Comparison of ENCODE assay signal across 11 cellular contexts in the genomic region with DNA sequence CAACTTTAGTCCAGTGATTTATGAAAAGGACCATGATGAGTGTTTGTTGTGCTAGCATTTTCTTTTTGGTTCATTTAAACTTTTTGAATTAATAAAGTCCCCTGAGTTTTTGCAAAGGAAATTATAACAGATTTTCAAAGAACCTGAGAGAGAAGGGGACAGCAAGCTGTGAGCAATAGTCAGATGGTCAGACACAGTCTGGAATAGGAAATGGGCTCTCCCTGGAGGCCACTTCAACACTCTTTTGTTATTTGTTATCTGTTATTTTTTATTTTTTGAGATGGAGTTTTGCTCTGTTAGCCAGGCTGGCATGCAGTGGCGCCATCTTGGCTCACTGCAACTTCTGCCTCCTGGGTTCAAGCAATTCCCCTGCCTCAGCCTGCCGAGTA.
DNase-seq lines count a peak whose midpoint lies in the region; ATAC-seq and TF ChIP-seq lines count a peak whose summit lies in the region.
"Had no signal": no experiment of that assay in that cellular context is flagged by ENCODE, and none has a peak within 500 bp of the region (broad histone marks: within the 10 kb centered on the region; RNA-seq: fewer than 3 reads in every experiment).

No MANE protein-coding gene starts in this region.

- H3K4me1 ChIP-seq in SJSA1 (replicated peaks) (peaks cover 23% of the 10 kb centered on the region), fibroblast of lung (ENCODE audit: control insufficient read depth, extremely low read depth, insufficient read depth, low read length) (peaks cover 14% of the 10 kb centered on the region)

- no peak for TF ChIP-seq CTCF in fibroblast of lung (conservative IDR thresholded peaks at IDR 0.05 in 1 of 2, IDR thresholded peaks at IDR 0.05 in 1 of 2; ENCODE audit: low read depth in 1 of 2, low read length in 2 of 2)
- no peak for TF ChIP-seq CTCF in coronary artery (IDR thresholded peaks at IDR 0.05)

- no peak overlapping the region for H3K4me3 ChIP-seq in SJSA1
- no peak overlapping the region for H3K4me3 ChIP-seq in fibroblast of lung (replicated peaks in 1 of 4; ENCODE audit: control extremely low read depth in 1 of 4, insufficient read depth in 1 of 4, low read depth in 3 of 4, low read length in 4 of 4)
- H3K4me3 ChIP-seq in coronary artery: no peak overlapping the region
- H3K4me3 ChIP-seq: left lung had no signal

- peak overlapping the region; percentile 73 for H3K4me2 ChIP-seq in fibroblast of lung (ENCODE audit: extremely low read depth, insufficient read depth, low read length)

- H3K79me2 ChIP-seq in fibroblast of lung (ENCODE audit: control insufficient read depth, insufficient read depth, low read length): no peaks in the 10 kb centered on the region

- DNase-seq in Daoy (ENCODE audit: low read depth) (peak; percentile 49), SJSA1 (ENCODE audit: low read depth in 1 of 2, low spot score in 2 of 2) (no peak), fibroblast of lung (ENCODE audit: low read depth in 2 of 2) (no peak), sciatic nerve (ENCODE audit: low spot score) (no peak), hepatic stellate cell (ENCODE audit: low spot score) (no peak), iPS-NIHi7 (ENCODE audit: extremely low spot score) (no peak), coronary artery (ENCODE audit: low spot score) (no peak)
- DNase-seq: NCI-H1048, SIG-M5 had no signal

- intact Hi-C loops in sciatic nerve (cut with DNase I): no loop called here

- H3K9me3 ChIP-seq in SJSA1 (replicated peaks): no peaks in the 10 kb centered on the region
- H3K9me3 ChIP-seq in fibroblast of lung (ENCODE audit: control insufficient read depth, insufficient read depth, low read depth, low read length): no peaks in the 10 kb centered on the region
- H3K9me3 ChIP-seq: left lung had no signal

- ATAC-seq in sciatic nerve: peak; percentile 49
- ATAC-seq in HG02588 (IDR thresholded peaks at IDR 0.05; ENCODE audit: unreplicated experiment): no peak

- H3K36me3 ChIP-seq in SJSA1 (peaks cover 25% of the 10 kb centered on the region), fibroblast of lung (ENCODE audit: control insufficient read depth, insufficient read depth, low read length) (no peaks in the 10 kb centered on the region)
- H3K36me3 ChIP-seq: left lung had no signal

- peak overlapping the region; percentile 96 for H3K27ac ChIP-seq in SJSA1
- H3K27ac ChIP-seq in fibroblast of lung (ENCODE audit: insufficient read depth, low read length): peak overlapping the region; percentile 92
- no peak overlapping the region for H3K27ac ChIP-seq in coronary artery

- H3K9ac ChIP-seq in fibroblast of lung (ENCODE audit: insufficient read depth, low read length): no peak overlapping the region

- no peak overlapping the region for H2AFZ ChIP-seq in fibroblast of lung (ENCODE audit: low read length)

- no peaks in the 10 kb centered on the region for H4K20me1 ChIP-seq in fibroblast of lung (ENCODE audit: control insufficient read depth, extremely low read depth, insufficient read depth, low read length)

- H3K27me3 ChIP-seq in SJSA1 (replicated peaks) (no peaks in the 10 kb centered on the region), fibroblast of lung (ENCODE audit: control insufficient read depth, insufficient read depth, low read length) (no peaks in the 10 kb centered on the region)
- H3K27me3 ChIP-seq: left lung had no signal

Comparison
In these comparisons a context has a peak if more than half of its experiments do, and no peak if none do; other contexts are left out.
1. H3K27ac ChIP-seq: peak in SJSA1 (single experiment) and fibroblast of lung (single experiment); none in coronary artery (0 of 2).